In the genomic region with DNA sequence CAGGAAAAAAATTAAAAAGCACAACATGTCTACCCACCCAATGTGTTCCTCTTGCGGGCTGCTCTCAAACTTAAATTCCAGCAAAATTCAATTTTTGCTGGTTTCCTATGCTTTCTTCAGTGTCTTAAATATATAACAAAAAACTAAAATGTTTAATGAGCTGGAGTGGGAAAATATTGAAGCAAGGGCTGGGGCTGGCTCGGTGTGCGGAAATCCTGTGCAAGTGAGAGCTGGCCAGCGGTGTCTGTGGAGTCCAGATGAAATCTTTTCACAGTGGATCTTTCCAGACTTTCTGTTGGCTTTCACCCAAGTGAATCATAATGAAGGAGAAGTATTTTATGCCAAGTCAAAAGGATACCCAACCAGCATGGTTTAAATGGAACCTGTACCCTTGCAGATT, we compare ENCODE assay signal across 35 cellular contexts.
"Had no signal": no experiment of that assay in that cellular context is flagged by ENCODE, and none has a peak within 500 bp of the region (broad histone marks: within the 10 kb centered on the region; RNA-seq: fewer than 3 reads in every experiment).

No MANE protein-coding gene starts in this region.

- H3K36me3 ChIP-seq: MG63 had no signal

- H3K4me2 ChIP-seq: KMS-11 had no signal

- DNase-seq: Karpas-422, Kasumi-1, MG63, MM.1S, MV-4-11, NCI-H1048, NCI-H1092, NCI-H1092 treated with DMSO at 0.1 percent for 48 hours, NCI-H1105, NCI-H1105 treated with DMSO at 0.1 percent for 48 hours, NCI-H1417, NCI-H1417 treated with DMSO at 0.1 percent for 48 hours, NCI-H1436, NCI-H1436 treated with DMSO at 0.1 percent for 48 hours, NCI-H146, NCI-H1694, NCI-H187, NCI-H187 treated with DMSO at 0.1 percent for 48 hours, NCI-H1930, NCI-H2029, NCI-H2029 treated with DMSO at 0.1 percent for 48 hours, NCI-H2081, NCI-H2081 treated with DMSO at 0.1 percent for 48 hours, NCI-H2107, NCI-H2171, NCI-H2171 treated with DMSO at 0.1 percent for 48 hours, NCI-H2227 treated with DMSO at 0.1 percent for 48 hours, NCI-H226, NCI-H345, NCI-H446, NCI-H446 treated with DMSO at 0.1 percent for 48 hours, NCI-H510A, NCI-H510A treated with DMSO at 0.1 percent for 48 hours, NCI-H524 had no signal

- H3K9me3 ChIP-seq: MG63 had no signal

- H3K27ac ChIP-seq: KMS-11 had no signal

- H3K4me3 ChIP-seq: MG63 had no signal

- H3K9ac ChIP-seq: KMS-11 had no signal

- H3K27me3 ChIP-seq: MG63 had no signal
